Comparison of ENCODE assay signal across 20 cellular contexts in the genomic region with DNA sequence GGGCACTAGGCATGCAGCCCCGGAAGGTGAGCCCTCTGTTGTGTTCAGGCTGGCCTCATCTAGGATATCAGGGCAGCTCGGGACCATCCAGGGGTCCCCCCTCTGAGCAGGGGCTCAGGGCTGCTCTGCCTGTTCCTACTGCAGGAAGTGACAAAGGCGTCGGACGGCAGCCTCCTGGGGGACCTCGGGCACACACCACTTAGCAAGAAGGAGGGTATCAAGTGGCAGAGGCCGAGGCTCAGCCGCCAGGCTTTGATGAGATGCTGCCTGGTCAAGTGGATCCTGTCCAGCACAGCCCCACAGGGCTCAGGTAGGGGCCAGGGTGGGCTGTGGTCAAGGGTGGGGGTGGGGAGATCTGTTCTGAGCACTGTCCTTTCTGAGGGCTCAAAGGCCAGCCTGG. TPM values are rescaled to one million over a fixed set of nuclear protein-coding genes. Genes with fewer than 3 reads are reported as not detected.
"Had no signal": no experiment of that assay in that cellular context is flagged by ENCODE, and none has a peak within 500 bp of the region (broad histone marks: within the 10 kb centered on the region; RNA-seq: fewer than 3 reads in every experiment).

No MANE protein-coding gene starts in this region.

- DNase-seq: foreskin melanocyte; head of caudate nucleus; hippocampal formation; kidney glomerular epithelial cell; mammary epithelial cell; naive thymus-derived CD8-positive, alpha-beta T cell; occipital lobe; right lobe of liver; stimulated activated CD4-positive, alpha-beta T cell treated with anti-CD3 and anti-CD28 coated beads, Interleukin-4, amount 100 ng/mL, for 24 hours; stimulated activated naive B cell treated with anti-CD40 and anti-IgM and Interleukin-4, amounts not matched to agents 10 μg/mL and 1 μg/mL and 100 μg/mL, for 72 hours; stimulated activated naive CD8-positive, alpha-beta T cell treated with anti-CD3 and anti-CD28 coated beads, Interleukin-15, amount 100 ng/mL, for 72 hours; uterus had no signal

- H3K9me3 ChIP-seq: mucosa of descending colon, pancreas, prostate gland, right lobe of liver, uterus had no signal

- H3K27ac ChIP-seq: neural progenitor cell, pancreas, prostate gland, right lobe of liver, uterus had no signal

- H3K4me3 Mint-ChIP-seq: dendritic cell treated with granulocyte-macrophage colony-stimulating factor and Interleukin-4, amounts not matched to agents 40 ng/mL and 50 ng/mL, for 4 days; naive thymus-derived CD8-positive, alpha-beta T cell; neural progenitor cell; stimulated activated naive B cell treated with anti-CD40 and anti-IgM and Interleukin-4, amounts not matched to agents 10 μg/mL and 1 μg/mL and 100 μg/mL, for 72 hours; stimulated activated naive CD8-positive, alpha-beta T cell treated with anti-CD3 and anti-CD28 coated beads, Interleukin-15, amount 100 ng/mL, for 72 hours; type B pancreatic cell had no signal

- H3K9me3 Mint-ChIP-seq: dendritic cell treated with granulocyte-macrophage colony-stimulating factor and Interleukin-4, amounts not matched to agents 40 ng/mL and 50 ng/mL, for 4 days; naive thymus-derived CD8-positive, alpha-beta T cell; stimulated activated naive B cell treated with anti-CD40 and anti-IgM and Interleukin-4, amounts not matched to agents 10 μg/mL and 1 μg/mL and 100 μg/mL, for 72 hours; stimulated activated naive CD8-positive, alpha-beta T cell treated with anti-CD3 and anti-CD28 coated beads, Interleukin-15, amount 100 ng/mL, for 72 hours; type B pancreatic cell had no signal

- H3K9ac ChIP-seq: neural progenitor cell had no signal

- ATAC-seq: left lobe of liver; naive thymus-derived CD8-positive, alpha-beta T cell; pancreas; right lobe of liver; stimulated activated naive B cell treated with anti-CD40 and anti-IgM and Interleukin-4, amounts not matched to agents 10 μg/mL and 1 μg/mL and 100 μg/mL, for 72 hours; stimulated activated naive CD8-positive, alpha-beta T cell treated with anti-CD3 and anti-CD28 coated beads, Interleukin-15, amount 100 ng/mL, for 72 hours had no signal

- H3K27ac Mint-ChIP-seq: dendritic cell treated with granulocyte-macrophage colony-stimulating factor and Interleukin-4, amounts not matched to agents 40 ng/mL and 50 ng/mL, for 4 days; naive thymus-derived CD8-positive, alpha-beta T cell; neural progenitor cell; stimulated activated naive B cell treated with anti-CD40 and anti-IgM and Interleukin-4, amounts not matched to agents 10 μg/mL and 1 μg/mL and 100 μg/mL, for 72 hours; stimulated activated naive CD8-positive, alpha-beta T cell treated with anti-CD3 and anti-CD28 coated beads, Interleukin-15, amount 100 ng/mL, for 72 hours; type B pancreatic cell had no signal

- H3K27me3 ChIP-seq: neural progenitor cell, pancreas, right lobe of liver, uterus had no signal

- H3K36me3 Mint-ChIP-seq: naive thymus-derived CD8-positive, alpha-beta T cell; neural progenitor cell; stimulated activated naive B cell treated with anti-CD40 and anti-IgM and Interleukin-4, amounts not matched to agents 10 μg/mL and 1 μg/mL and 100 μg/mL, for 72 hours; type B pancreatic cell had no signal

- H3K4me1 Mint-ChIP-seq: stimulated activated naive CD8-positive, alpha-beta T cell treated with anti-CD3 and anti-CD28 coated beads, Interleukin-15, amount 100 ng/mL, for 72 hours had no signal

- H3K4me1 ChIP-seq: neural progenitor cell, prostate gland, uterus had no signal

- H3K4me3 ChIP-seq: mucosa of descending colon, neural progenitor cell, pancreas, prostate gland, right lobe of liver, uterus had no signal

- H3K36me3 ChIP-seq: neural progenitor cell, pancreas, prostate gland, right lobe of liver, uterus had no signal

- FAIRE-seq: colon, pancreas had no signal

- H3K27me3 Mint-ChIP-seq: dendritic cell treated with granulocyte-macrophage colony-stimulating factor and Interleukin-4, amounts not matched to agents 40 ng/mL and 50 ng/mL, for 4 days; stimulated activated naive CD8-positive, alpha-beta T cell treated with anti-CD3 and anti-CD28 coated beads, Interleukin-15, amount 100 ng/mL, for 72 hours had no signal

RNA-seq across cellular contexts. Expression of gene KCNIP3, which starts 13.1 kb away (rescaled TPM):
- total RNA-seq: naive thymus-derived CD8-positive, alpha-beta T cell had no signal
- polyA plus RNA-seq: naive thymus-derived CD8-positive, alpha-beta T cell had no signal

RNA-seq across cellular contexts. Expression of gene PROM2, which starts 36.0 kb away (rescaled TPM):
- polyA plus RNA-seq: naive thymus-derived CD8-positive, alpha-beta T cell had no signal
